24 cellular contexts compared by ENCODE assay signal in genomic region chr2:107731435-107731834, GRCh38.
"Had no signal": no experiment of that assay in that cellular context is flagged by ENCODE, and none has a peak within 500 bp of the region (broad histone marks: within the 10 kb centered on the region; RNA-seq: fewer than 3 reads in every experiment).

No MANE protein-coding gene starts in this region.

- H3K4me3 ChIP-seq: colonic mucosa, esophagus muscularis mucosa, gastroesophageal sphincter, heart right ventricle, left lung, lower lobe of right lung, mucosa of descending colon had no signal

- H3K27ac ChIP-seq: colonic mucosa, esophagus muscularis mucosa, foreskin keratinocyte, gastroesophageal sphincter, heart right ventricle, left lung, lower lobe of right lung had no signal

- DNase-seq: colonic mucosa; cortex of kidney; effector CD8-positive, alpha-beta T cell; effector memory CD8-positive, alpha-beta T cell; endodermal cell; glutamatergic neuron; head of caudate nucleus; heart right ventricle; hippocampal formation; left cardiac atrium; left lung; left ventricle myocardium superior; lower lobe of right lung; mesenchymal stem cell; mucosa of descending colon; naive B cell had no signal

- H3K4me1 Mint-ChIP-seq: endodermal cell, mesothelial cell of epicardium, naive B cell had no signal

- H3K36me3 ChIP-seq: colonic mucosa, esophagus muscularis mucosa, gastroesophageal sphincter, heart right ventricle, left lung, lower lobe of right lung had no signal

- H3K27me3 Mint-ChIP-seq: dendritic cell treated with granulocyte-macrophage colony-stimulating factor and Interleukin-4, amounts not matched to agents 40 ng/mL and 50 ng/mL, for 4 days; effector memory CD8-positive, alpha-beta T cell; naive B cell had no signal

- H3K9me3 ChIP-seq: colonic mucosa, esophagus muscularis mucosa, gastroesophageal sphincter, heart right ventricle, left lung, lower lobe of right lung, mucosa of descending colon had no signal

- H3K4me3 Mint-ChIP-seq: dendritic cell treated with granulocyte-macrophage colony-stimulating factor and Interleukin-4, amounts not matched to agents 40 ng/mL and 50 ng/mL, for 4 days; effector memory CD8-positive, alpha-beta T cell; endodermal cell; mesothelial cell of epicardium; naive B cell had no signal

- ATAC-seq: effector memory CD8-positive, alpha-beta T cell; gastroesophageal sphincter; heart right ventricle; left cardiac atrium; left lung; left ventricle myocardium superior; lower lobe of right lung; mucosa of descending colon had no signal

- H3K36me3 Mint-ChIP-seq: mesothelial cell of epicardium, naive B cell had no signal

- H3K27me3 ChIP-seq: colonic mucosa, esophagus muscularis mucosa, foreskin keratinocyte, gastroesophageal sphincter, heart right ventricle, left lung had no signal

- H3K9me3 Mint-ChIP-seq: dendritic cell treated with granulocyte-macrophage colony-stimulating factor and Interleukin-4, amounts not matched to agents 40 ng/mL and 50 ng/mL, for 4 days; endodermal cell; mesothelial cell of epicardium had no signal

- H3K27ac Mint-ChIP-seq: dendritic cell treated with granulocyte-macrophage colony-stimulating factor and Interleukin-4, amounts not matched to agents 40 ng/mL and 50 ng/mL, for 4 days; effector memory CD8-positive, alpha-beta T cell; endodermal cell; mesothelial cell of epicardium; naive B cell had no signal

- FAIRE-seq: endometrium, frontal cortex, islet of Langerhans had no signal

- H3K4me1 ChIP-seq: colonic mucosa, esophagus muscularis mucosa, gastroesophageal sphincter, heart right ventricle, left lung, lower lobe of right lung had no signal
